24 cellular contexts compared by ENCODE assay signal in genomic region chr17:15996322-15996721, GRCh38. TPM values are rescaled to one million over a fixed set of nuclear protein-coding genes. Genes with fewer than 3 reads are reported as not detected.
"Had no signal": no experiment of that assay in that cellular context is flagged by ENCODE, and none has a peak within 500 bp of the region (broad histone marks: within the 10 kb centered on the region; RNA-seq: fewer than 3 reads in every experiment).

No MANE protein-coding gene starts in this region.

- H3K27me3 Mint-ChIP-seq: naive thymus-derived CD8-positive, alpha-beta T cell; stimulated activated naive B cell treated with anti-CD40 and anti-IgM and Interleukin-4, amounts not matched to agents 10 μg/mL and 1 μg/mL and 100 μg/mL, for 72 hours; stimulated activated naive CD8-positive, alpha-beta T cell treated with anti-CD3 and anti-CD28 coated beads, Interleukin-15, amount 100 ng/mL, for 72 hours had no signal

- H3K4me3 Mint-ChIP-seq: naive thymus-derived CD8-positive, alpha-beta T cell; stimulated activated naive B cell treated with anti-CD40 and anti-IgM and Interleukin-4, amounts not matched to agents 10 μg/mL and 1 μg/mL and 100 μg/mL, for 72 hours; stimulated activated naive CD8-positive, alpha-beta T cell treated with anti-CD3 and anti-CD28 coated beads, Interleukin-15, amount 100 ng/mL, for 72 hours had no signal

- H3K27me3 ChIP-seq: esophagus muscularis mucosa, gastrocnemius medialis, heart right ventricle, neutrophil, sigmoid colon, testis, tibial nerve, upper lobe of right lung, vagina had no signal

- FAIRE-seq: endometrium, islet of Langerhans had no signal

- H3K9me3 ChIP-seq: esophagus muscularis mucosa, gastrocnemius medialis, heart right ventricle, mucosa of descending colon, neutrophil, psoas muscle, sigmoid colon, testis, tibial nerve, upper lobe of right lung, vagina had no signal

- H3K9me3 Mint-ChIP-seq: naive thymus-derived CD8-positive, alpha-beta T cell; stimulated activated naive B cell treated with anti-CD40 and anti-IgM and Interleukin-4, amounts not matched to agents 10 μg/mL and 1 μg/mL and 100 μg/mL, for 72 hours; stimulated activated naive CD8-positive, alpha-beta T cell treated with anti-CD3 and anti-CD28 coated beads, Interleukin-15, amount 100 ng/mL, for 72 hours had no signal

- H3K36me3 ChIP-seq: neutrophil, vagina had no signal

- H3K4me3 ChIP-seq: esophagus muscularis mucosa, gastrocnemius medialis, heart right ventricle, mucosa of descending colon, psoas muscle, sigmoid colon, skin epidermis, testis, tibial nerve, upper lobe of right lung, vagina had no signal

- H3K27ac ChIP-seq: epithelial cell of prostate, esophagus muscularis mucosa, gastrocnemius medialis, neutrophil, psoas muscle, sigmoid colon, skin epidermis, testis, tibial nerve, upper lobe of right lung, vagina had no signal

- ATAC-seq: gastrocnemius medialis; heart right ventricle; left lobe of liver; mucosa of descending colon; naive thymus-derived CD8-positive, alpha-beta T cell; psoas muscle; stimulated activated naive B cell treated with anti-CD40 and anti-IgM and Interleukin-4, amounts not matched to agents 10 μg/mL and 1 μg/mL and 100 μg/mL, for 72 hours; stimulated activated naive CD8-positive, alpha-beta T cell treated with anti-CD3 and anti-CD28 coated beads, Interleukin-15, amount 100 ng/mL, for 72 hours; upper lobe of right lung had no signal

- DNase-seq: effector CD8-positive, alpha-beta T cell; gastrocnemius medialis; heart right ventricle; hypothalamus; mucosa of descending colon; naive thymus-derived CD8-positive, alpha-beta T cell; psoas muscle; retina; sigmoid colon; stimulated activated CD4-positive, alpha-beta T cell treated with anti-CD3 and anti-CD28 coated beads, Interleukin-2, amount 100 ng/mL, for 24 hours; stimulated activated CD4-positive, alpha-beta T cell treated with anti-CD3 and anti-CD28 coated beads, Interleukin-4, amount 100 ng/mL, for 4 hours; stimulated activated naive B cell treated with anti-CD40 and anti-IgM and Interleukin-4, amounts not matched to agents 10 μg/mL and 1 μg/mL and 100 μg/mL, for 72 hours; stimulated activated naive CD8-positive, alpha-beta T cell treated with anti-CD3 and anti-CD28 coated beads, Interleukin-15, amount 100 ng/mL, for 72 hours; testis; upper lobe of right lung had no signal

RNA-seq across cellular contexts. Expression of gene ADORA2B, which starts 51.4 kb away (rescaled TPM):
- total RNA-seq: naive thymus-derived CD8-positive, alpha-beta T cell had no signal
